2 cellular contexts compared by ENCODE assay signal in the genomic region with DNA sequence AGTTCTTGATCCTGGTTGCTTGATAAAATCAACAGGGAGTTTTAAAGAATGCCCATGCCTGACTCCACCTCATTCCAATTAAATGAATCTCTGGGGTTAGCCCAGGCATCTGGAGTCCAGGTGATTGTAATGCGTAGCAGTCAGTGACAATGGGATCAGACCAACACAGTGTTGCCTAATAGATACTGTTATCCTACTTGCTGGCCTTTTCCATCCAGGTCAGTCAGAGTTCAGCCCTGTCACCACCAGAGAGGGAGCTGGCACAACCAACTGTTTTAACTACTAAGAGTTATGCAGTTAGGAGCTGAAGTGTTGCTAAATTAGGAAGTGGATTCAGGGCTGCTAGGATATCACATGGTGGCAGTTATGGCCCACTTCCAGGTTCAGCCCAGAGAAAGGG.
TF ChIP-seq lines count a peak whose summit lies in the region.

No MANE protein-coding gene starts in this region.

TF ChIP-seq in HCT116, 20 proteins besides CTCF, POLR2A, EP300 and RAD21 (continued from another document):
- no peak for TF ChIP-seq ZBTB33 (IDR thresholded peaks at IDR 0.05; ENCODE audit: extremely low read depth, insufficient replicate concordance, low read length)
- no peak for TF ChIP-seq ZFX (IDR thresholded peaks at IDR 0.05)
- TF ChIP-seq POLR2AphosphoS5 (IDR thresholded peaks at IDR 0.05; ENCODE audit: low read depth, low read length) = no peak
- TF ChIP-seq ZNF274 (IDR thresholded peaks at IDR 0.05; ENCODE audit: low read depth, low read length) = no peak
- peak; percentile 23; the same call in 1 of the 2 replicates for TF ChIP-seq SP1 (IDR thresholded peaks at IDR 0.05; ENCODE audit: low read depth)
- TF ChIP-seq CEBPB (IDR thresholded peaks at IDR 0.05; ENCODE audit: low read depth) = peak; percentile 68
- TF ChIP-seq, protein P1, sequence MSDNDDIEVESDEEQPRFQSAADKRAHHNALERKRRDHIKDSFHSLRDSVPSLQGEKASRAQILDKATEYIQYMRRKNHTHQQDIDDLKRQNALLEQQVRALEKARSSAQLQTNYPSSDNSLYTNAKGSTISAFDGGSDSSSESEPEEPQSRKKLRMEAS (IDR thresholded peaks at IDR 0.05) = no peak
- TF ChIP-seq SRF (IDR thresholded peaks at IDR 0.05; ENCODE audit: low read depth) = no peak
- TF ChIP-seq EZH2 (IDR thresholded peaks at IDR 0.05) = no peak
- no peak for TF ChIP-seq FOSL1 (IDR thresholded peaks at IDR 0.05; ENCODE audit: low read depth)
- TF ChIP-seq REST (IDR thresholded peaks at IDR 0.05; ENCODE audit: low read depth) = no peak
TF ChIP-seq in HCT116: peak in this region for 2.

TF ChIP-seq in SK-N-SH, 30 proteins besides CTCF, POLR2A, EP300 and RAD21 (continued from another document):
- no peak for TF ChIP-seq REST (IDR thresholded peaks at IDR 0.05; ENCODE audit: low read depth, low read length)
- TF ChIP-seq, protein P1 (IDR thresholded peaks at IDR 0.05; ENCODE audit: low read depth) = peak; percentile 50; the same call in 1 of the 2 replicates
- TF ChIP-seq TCF12 (IDR thresholded peaks at IDR 0.05) = peak; percentile 98
- peak; percentile 87 for TF ChIP-seq RXRA (IDR thresholded peaks at IDR 0.05; ENCODE audit: borderline replicate concordance, low read depth)
- TF ChIP-seq CHD2 (IDR thresholded peaks at IDR 0.05; ENCODE audit: low read length, partially characterized antibody) = peak; percentile 25
- TF ChIP-seq FOSL2 (IDR thresholded peaks at IDR 0.05; ENCODE audit: borderline replicate concordance, low read depth) = peak; percentile 51; the same call in 1 of the 2 replicates
- TF ChIP-seq FOXM1 (IDR thresholded peaks at IDR 0.05; ENCODE audit: low read depth) = 0 out of 2 replicates have a peak, but pooled peaks have one; percentile 27
- peak; percentile 73; the same call in 1 of the 2 replicates for TF ChIP-seq POLR2AphosphoS5 (IDR thresholded peaks at IDR 0.05; ENCODE audit: low read depth, low read length)
- TF ChIP-seq RCOR1 (IDR thresholded peaks at IDR 0.05; ENCODE audit: low read length) = peak; percentile 85
- TF ChIP-seq SIN3A (IDR thresholded peaks at IDR 0.05; ENCODE audit: borderline replicate concordance, low read depth, low read length) = peak; percentile 70; the same call in 1 of the 2 replicates
- no peak for TF ChIP-seq SMC3 (IDR thresholded peaks at IDR 0.05; ENCODE audit: low read depth, low read length)
- TF ChIP-seq MEF2A (IDR thresholded peaks at IDR 0.05; ENCODE audit: borderline replicate concordance, low read depth) = no peak
- no peak for TF ChIP-seq RFX5 (IDR thresholded peaks at IDR 0.05; ENCODE audit: low read length)
- TF ChIP-seq GABPA (IDR thresholded peaks at IDR 0.05; ENCODE audit: low read depth) = no peak
- TF ChIP-seq NFIC (IDR thresholded peaks at IDR 0.05; ENCODE audit: borderline replicate concordance) = peak; percentile 35; the same call in 1 of the 2 replicates
- TF ChIP-seq IRF3 (IDR thresholded peaks at IDR 0.05; ENCODE audit: low read depth, low read length) = no peak
